In the genomic region with DNA sequence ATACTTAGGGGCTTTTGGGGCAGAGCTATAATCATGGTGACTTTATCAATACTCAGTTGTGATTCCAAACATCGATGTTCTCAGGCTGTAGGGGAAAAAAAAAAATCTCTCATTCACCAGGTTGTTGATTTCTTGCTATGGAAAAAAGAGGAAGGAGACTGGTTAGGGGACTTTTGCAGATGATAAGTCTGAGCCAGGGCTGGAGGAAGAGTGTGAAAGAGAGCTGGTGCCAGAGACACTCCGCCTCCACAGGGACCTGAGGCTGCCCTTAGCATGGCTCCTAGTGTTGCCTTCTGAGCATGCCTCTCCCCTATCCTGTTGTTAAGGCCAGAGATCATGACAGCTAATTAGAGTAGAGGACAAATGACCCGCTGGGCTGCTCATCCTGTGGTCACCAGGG, we compare ENCODE assay signal across 19 cellular contexts. TPM values are rescaled to one million over a fixed set of nuclear protein-coding genes. Genes with fewer than 3 reads are reported as not detected.
DNase-seq lines count a peak whose midpoint lies in the region; ATAC-seq and TF ChIP-seq lines count a peak whose summit lies in the region.
"Had no signal": no experiment of that assay in that cellular context is flagged by ENCODE, and none has a peak within 500 bp of the region (broad histone marks: within the 10 kb centered on the region; RNA-seq: fewer than 3 reads in every experiment).

No MANE protein-coding gene starts in this region.

- H3K4me1 ChIP-seq in heart left ventricle (peaks cover 9 to 56% (median 25%) of the 10 kb centered on the region in 12 donors), OCI-LY3 (ENCODE audit: low read length) (peaks cover 45% of the 10 kb centered on the region)

- H3K79me2 ChIP-seq in OCI-LY3 (ENCODE audit: low read length) = no peaks in the 10 kb centered on the region

- H3K4me3 Mint-ChIP-seq in immature natural killer cell = peak overlapping the region; percentile 7 to 65 (median 48)
- H3K4me3 Mint-ChIP-seq in stimulated activated memory B cell treated with anti-CD40 and anti-IgM and Interleukin-4, amounts not matched to agents 10 μg/mL and 1 μg/mL and 100 μg/mL, for 72 hours = peak overlapping the region; percentile 6
- H3K4me3 Mint-ChIP-seq: activated CD8-positive, alpha-beta T cell treated with anti-CD3 and anti-CD28 coated beads, Interleukin-2, amount 10 ng/mL, durations not matched to agents 7 days and 5 days; nephron had no signal

- H3K27ac Mint-ChIP-seq in immature natural killer cell = peak overlapping the region in 4 of 6 donors; percentile 2 to 59 (median 22)
- H3K27ac Mint-ChIP-seq in stimulated activated memory B cell treated with anti-CD40 and anti-IgM and Interleukin-4, amounts not matched to agents 10 μg/mL and 1 μg/mL and 100 μg/mL, for 72 hours = peak overlapping the region; percentile 9
- H3K27ac Mint-ChIP-seq: activated CD8-positive, alpha-beta T cell treated with anti-CD3 and anti-CD28 coated beads, Interleukin-2, amount 10 ng/mL, durations not matched to agents 7 days and 5 days had no signal

- H3K9me3 ChIP-seq in heart left ventricle (no peaks in the 10 kb centered on the region), OCI-LY3 (ENCODE audit: insufficient read depth, low read length) (no peaks in the 10 kb centered on the region)

- H3K27ac ChIP-seq in heart left ventricle (peak overlapping the region in 1 of 12 donors; percentile 12), OCI-LY3 (ENCODE audit: low read length) (no peak overlapping the region)
- H3K27ac ChIP-seq: coronary artery, skin epidermis had no signal

- intact Hi-C loops in heart left ventricle (cut with DNase I) (loop anchor here in 1 of 10 donors (1.0 kb wide), 1 partner anchor 12 kb away; no protein-coding TSS in a partner anchor), Right ventricle myocardium inferior (cut with DNase I) (no loop called here)

- no peaks in the 10 kb centered on the region for H3K27me3 ChIP-seq in heart left ventricle
- H3K27me3 ChIP-seq in OCI-LY3 (ENCODE audit: low read depth, low read length) = peaks cover 7% of the 10 kb centered on the region; the same call in 1 of the 2 replicates

- H3K36me3 ChIP-seq in heart left ventricle (no peaks in the 10 kb centered on the region), OCI-LY3 (replicated peaks; ENCODE audit: low read depth, low read length) (no peaks in the 10 kb centered on the region)

- H3K9me3 Mint-ChIP-seq in immature natural killer cell = no peaks in the 10 kb centered on the region
- no peaks in the 10 kb centered on the region for H3K9me3 Mint-ChIP-seq in stimulated activated memory B cell treated with anti-CD40 and anti-IgM and Interleukin-4, amounts not matched to agents 10 μg/mL and 1 μg/mL and 100 μg/mL, for 72 hours
- H3K9me3 Mint-ChIP-seq: nephron had no signal

- 45 to 65% (median 53%) methylated on average over 3 of the region's 3 CpGs for WGBS in heart left ventricle, 4 donors

- no peak overlapping the region for H3K9ac ChIP-seq in OCI-LY3 (ENCODE audit: low read length)

- TF ChIP-seq CTCF in heart left ventricle (IDR thresholded peaks at IDR 0.05) (no peak), OCI-LY3 (IDR thresholded peaks at IDR 0.05; ENCODE audit: low read depth, low read length) (no peak), GM20000 (IDR thresholded peaks at IDR 0.05; ENCODE audit: extremely low read depth, missing control alignments) (no peak)

- H4K20me1 ChIP-seq in OCI-LY3 (ENCODE audit: insufficient read depth, low read length) = no peaks in the 10 kb centered on the region

- TF ChIP-seq POLR2A in heart left ventricle (IDR thresholded peaks at IDR 0.05) = no peak

- peak in 3 of 4 donors; percentile 18 to 38 (median 38) for ATAC-seq in heart left ventricle
- ATAC-seq in Right ventricle myocardium inferior = no peak
- ATAC-seq in stimulated activated memory B cell treated with anti-CD40 and anti-IgM and Interleukin-4, amounts not matched to agents 10 μg/mL and 1 μg/mL and 100 μg/mL, for 72 hours = peak; percentile 62
- ATAC-seq in GM21367 (IDR thresholded peaks at IDR 0.05; ENCODE audit: unreplicated experiment) = no peak
- ATAC-seq in HG03159 (IDR thresholded peaks at IDR 0.05; ENCODE audit: unreplicated experiment) = no peak
- ATAC-seq: activated CD8-positive, alpha-beta T cell treated with anti-CD3 and anti-CD28 coated beads, Interleukin-2, amount 10 ng/mL, durations not matched to agents 7 days and 5 days; esophagus mucosa; Panc1 had no signal

- DNase-seq in heart left ventricle (no peak), Right ventricle myocardium inferior (ENCODE audit: missing footprints) (no peak), immature natural killer cell (no peak), GM20000 (ENCODE audit: low spot score) (no peak)
- DNase-seq: activated CD8-positive, alpha-beta T cell treated with anti-CD3 and anti-CD28 coated beads, Interleukin-2, amount 10 ng/mL, durations not matched to agents 7 days and 5 days; activated effector memory CD4-positive, alpha-beta T cell treated with anti-CD3 and anti-CD28 coated beads, Interleukin-2, amount 50 U/mL, for 16 hours; aorta; head of caudate nucleus; NCI-H2227 treated with DMSO at 0.1 percent for 48 hours; T-helper 9 cell had no signal

- H3K27me3 Mint-ChIP-seq in immature natural killer cell (ENCODE audit: low read depth in 3 of 3) = peaks cover 0 to 3% (median 2%) of the 10 kb centered on the region in 3 donors
- peaks cover 9% of the 10 kb centered on the region for H3K27me3 Mint-ChIP-seq in stimulated activated memory B cell treated with anti-CD40 and anti-IgM and Interleukin-4, amounts not matched to agents 10 μg/mL and 1 μg/mL and 100 μg/mL, for 72 hours

- 0 out of 2 replicates have a peak overlapping the region, but pooled peaks have one; percentile 15 for H3K4me2 ChIP-seq in OCI-LY3 (ENCODE audit: low read length)

- peaks cover 25 to 37% of the 10 kb centered on the region in 2 donors for H3K4me1 Mint-ChIP-seq in immature natural killer cell
- H3K4me1 Mint-ChIP-seq in stimulated activated memory B cell treated with anti-CD40 and anti-IgM and Interleukin-4, amounts not matched to agents 10 μg/mL and 1 μg/mL and 100 μg/mL, for 72 hours = peaks cover 94% of the 10 kb centered on the region

- H3K4me3 ChIP-seq in heart left ventricle (no peak overlapping the region), OCI-LY3 (ENCODE audit: low read length) (no peak overlapping the region)
- H3K4me3 ChIP-seq: coronary artery, skin epidermis had no signal

- H2AFZ ChIP-seq in OCI-LY3 (ENCODE audit: low read depth, low read length) = no peak overlapping the region

- H3K36me3 Mint-ChIP-seq in immature natural killer cell = no peaks in the 10 kb centered on the region
- no peaks in the 10 kb centered on the region for H3K36me3 Mint-ChIP-seq in stimulated activated memory B cell treated with anti-CD40 and anti-IgM and Interleukin-4, amounts not matched to agents 10 μg/mL and 1 μg/mL and 100 μg/mL, for 72 hours

RNA-seq across cellular contexts. Expression of a gene that starts 16.9 kb away (rescaled TPM):
- 1 to 10 TPM in 3 of 9 donors, under 1 TPM in 6; 0.35 to 1.9 (median 0.80) TPM for total RNA-seq in heart left ventricle
- polyA plus RNA-seq in heart left ventricle = 1 to 10 TPM in 1 of 2 donors, under 1 TPM in 1; 0.24 to 1.8 TPM
- total RNA-seq in Right ventricle myocardium inferior = 1.3 TPM
- not detected for polyA plus RNA-seq in immature natural killer cell

RNA-seq across cellular contexts. Expression of a gene that starts 42.9 kb away (rescaled TPM):
- 100 to 1,000 TPM; 147 to 487 (median 186) TPM for total RNA-seq in heart left ventricle
- 100 to 1,000 TPM; 159 to 272 TPM for polyA plus RNA-seq in heart left ventricle
- 266 TPM for total RNA-seq in Right ventricle myocardium inferior
- polyA plus RNA-seq in immature natural killer cell = 10 to 100 TPM; 41.1 to 65.1 (median 64.1) TPM

RNA-seq across cellular contexts. Expression of a gene that starts 43.8 kb away (rescaled TPM):
- total RNA-seq in heart left ventricle (100 to 1,000 TPM in 2 of 9 donors, 10 to 100 TPM in 7; 64.8 to 227 (median 74.0) TPM), Right ventricle myocardium inferior (70.0 TPM)
- polyA plus RNA-seq in heart left ventricle (100 to 1,000 TPM in 1 of 2 donors, 10 to 100 TPM in 1; 91.1 to 146 TPM), immature natural killer cell (100 to 1,000 TPM in 2 of 3 donors, 10 to 100 TPM in 1; 56.6 to 116 (median 113) TPM)

Comparison
In these comparisons a context has a peak if more than half of its experiments do, and no peak if none do; other contexts are left out.
1. ATAC-seq: peak in heart left ventricle (3 of 4) and stimulated activated memory B cell treated with anti-CD40 and anti-IgM and Interleukin-4, amounts not matched to agents 10 μg/mL and 1 μg/mL and 100 μg/mL, for 72 hours (single experiment); none in Right ventricle myocardium inferior (single experiment), GM21367 (single experiment) and HG03159 (single experiment).